Comparison of ENCODE assay signal across 8 cellular contexts in genomic region chr14:74763803-74764531, GRCh38. TPM values are rescaled to one million over a fixed set of nuclear protein-coding genes. Genes with fewer than 3 reads are reported as not detected.
DNase-seq lines count a peak whose midpoint lies in the region; ATAC-seq and TF ChIP-seq lines count a peak whose summit lies in the region.

No MANE protein-coding gene starts in this region.

- no peak for TF ChIP-seq POLR2A in testis (IDR thresholded peaks at IDR 0.05)

- peak overlapping the region; percentile 97 for H3K27ac Mint-ChIP-seq in T-helper 17 cell
- H3K27ac Mint-ChIP-seq in mesothelial cell of epicardium = peak overlapping the region; percentile 96

- H3K4me3 Mint-ChIP-seq in T-helper 17 cell = peak overlapping the region; percentile 99
- H3K4me3 Mint-ChIP-seq in mesothelial cell of epicardium = peak overlapping the region; percentile 90

- no peaks in the 10 kb centered on the region for H3K36me3 ChIP-seq in testis (ENCODE audit: low read depth, missing control alignments)

- H3K9me3 ChIP-seq in T-helper 17 cell (ENCODE audit: control insufficient read depth, low read length, poor library complexity, severe bottlenecking) (no peaks in the 10 kb centered on the region), testis (no peaks in the 10 kb centered on the region)

- ATAC-seq in T-helper 17 cell (no peak), GM18868 (IDR thresholded peaks at IDR 0.05; ENCODE audit: unreplicated experiment) (no peak)

- WGBS in testis, 2 donors = 1% methylated on average over 14 to 18 of the region's 19 CpGs

- H3K9me3 Mint-ChIP-seq in mesothelial cell of epicardium = no peaks in the 10 kb centered on the region

- peaks cover 19% of the 10 kb centered on the region for H3K4me1 ChIP-seq in testis

- intact Hi-C loops in dorsolateral prefrontal cortex (cut with DNase I) (loop anchor here (1.0 to 10.0 kb wide), 8 partner anchors 51 to 1119 kb away; partner anchors contain the start of genes AREL1 (in 2 of the 2), FCF1 (in 2 of the 2), ISCA2 (in 2 of the 2) and NPC2 (in 2 of the 2)), testis (cut with DNase I; ENCODE audit: low total_unique reads) (no loop called here)

- H3K27me3 ChIP-seq in dorsolateral prefrontal cortex (no peaks in the 10 kb centered on the region), testis (no peaks in the 10 kb centered on the region)

- H3K27me3 Mint-ChIP-seq in T-helper 17 cell (no peaks in the 10 kb centered on the region), mesothelial cell of epicardium (ENCODE audit: low read depth) (peaks cover 5% of the 10 kb centered on the region)

- peak overlapping the region in 52 of 59 donors; percentile 70 to 97 (median 89) for H3K27ac ChIP-seq in dorsolateral prefrontal cortex
- peak overlapping the region; percentile 73 to 89 for H3K27ac ChIP-seq in testis

- no peak for TF ChIP-seq CTCF in dorsolateral prefrontal cortex (IDR thresholded peaks at IDR 0.05 in 54 of 56, conservative IDR thresholded peaks at IDR 0.05 in 2 of 56; ENCODE audit: low read depth in 1 of 56, partially characterized antibody in 56 of 56)
- no peak for TF ChIP-seq CTCF in mesothelial cell of epicardium (IDR thresholded peaks at IDR 0.05; ENCODE audit: unreplicated experiment)
- no peak for TF ChIP-seq CTCF in testis (IDR thresholded peaks at IDR 0.05)

- H3K4me3 ChIP-seq in dorsolateral prefrontal cortex (peak overlapping the region; percentile 61 to 100 (median 98)), testis (peak overlapping the region; percentile 81 to 98)

- H3K4me1 Mint-ChIP-seq in T-helper 17 cell = peaks cover 42% of the 10 kb centered on the region
- peaks cover 39% of the 10 kb centered on the region for H3K4me1 Mint-ChIP-seq in mesothelial cell of epicardium

- peak; percentile 4 for DNase-seq in NCI-H1105 (lab: John Stamatoyannopoulos, UW)
- no peak for DNase-seq in NCI-H1105 treated with DMSO at 0.1 percent for 48 hours (lab: John Stamatoyannopoulos, UW)
- DNase-seq in T-helper 17 cell = no peak
- DNase-seq in dorsolateral prefrontal cortex = peak in 3 of 10 donors; percentile 10 to 12 (median 12)
- DNase-seq in mesothelial cell of epicardium (ENCODE audit: low spot score in 2 of 2, unreplicated experiment in 2 of 2) = no peak
- peak; percentile 31 for DNase-seq in testis
- no peak for DNase-seq in hippocampal formation (lab: John Stamatoyannopoulos, UW)

- H3K36me3 Mint-ChIP-seq in T-helper 17 cell (ENCODE audit: low read depth) (peaks cover 5% of the 10 kb centered on the region), mesothelial cell of epicardium (peaks cover 13% of the 10 kb centered on the region)

RNA-seq across cellular contexts. Expression of gene YLPM1, which starts 0.9 kb away (rescaled TPM):
- total RNA-seq in T-helper 17 cell (10 to 100 TPM; 90.2 to 90.9 TPM), dorsolateral prefrontal cortex (100 to 1,000 TPM; 104 to 164 (median 132) TPM), mesothelial cell of epicardium (125 to 135 TPM (median 125 TPM) in 3 replicates), testis (100 to 1,000 TPM in 1 of 2 donors, 10 to 100 TPM in 1; 99.9 to 124 TPM)
- polyA plus RNA-seq in testis (ENCODE audit: insufficient read depth, low read depth, low replicate concordance) = 83.2 TPM

RNA-seq across cellular contexts. Expression of gene FCF1, which starts 51.0 kb away (rescaled TPM):
- total RNA-seq in T-helper 17 cell (10 to 100 TPM; 37.2 to 39.5 TPM), dorsolateral prefrontal cortex (10 to 100 TPM; 18.0 to 37.6 (median 25.6) TPM), mesothelial cell of epicardium (43.9 to 46.8 TPM (median 44.5 TPM) in 3 replicates), testis (10 to 100 TPM; 29.9 to 30.9 TPM)
- 43.5 TPM for polyA plus RNA-seq in testis (ENCODE audit: insufficient read depth, low read depth, low replicate concordance)

RNA-seq across cellular contexts. Expression of gene AREL1, which starts 51.1 kb away (rescaled TPM):
- total RNA-seq in T-helper 17 cell = 10 to 100 TPM; 44.9 to 49.0 TPM
- total RNA-seq in dorsolateral prefrontal cortex = 10 to 100 TPM; 29.3 to 61.7 (median 41.7) TPM
- 43.8 to 55.5 TPM (median 49.1 TPM) in 3 replicates for total RNA-seq in mesothelial cell of epicardium
- 10 to 100 TPM; 58.8 to 69.9 TPM for total RNA-seq in testis
- polyA plus RNA-seq in testis (ENCODE audit: insufficient read depth, low read depth, low replicate concordance) = 47.7 TPM

Comparison
In these comparisons a context has a peak if more than half of its experiments do, and no peak if none do; other contexts are left out.
1. DNase-seq: peak in NCI-H1105 (single experiment) and testis (single experiment); none in NCI-H1105 treated with DMSO at 0.1 percent for 48 hours (single experiment), T-helper 17 cell (0 of 3), mesothelial cell of epicardium (0 of 2) and hippocampal formation (0 of 2).